In the genomic region with DNA sequence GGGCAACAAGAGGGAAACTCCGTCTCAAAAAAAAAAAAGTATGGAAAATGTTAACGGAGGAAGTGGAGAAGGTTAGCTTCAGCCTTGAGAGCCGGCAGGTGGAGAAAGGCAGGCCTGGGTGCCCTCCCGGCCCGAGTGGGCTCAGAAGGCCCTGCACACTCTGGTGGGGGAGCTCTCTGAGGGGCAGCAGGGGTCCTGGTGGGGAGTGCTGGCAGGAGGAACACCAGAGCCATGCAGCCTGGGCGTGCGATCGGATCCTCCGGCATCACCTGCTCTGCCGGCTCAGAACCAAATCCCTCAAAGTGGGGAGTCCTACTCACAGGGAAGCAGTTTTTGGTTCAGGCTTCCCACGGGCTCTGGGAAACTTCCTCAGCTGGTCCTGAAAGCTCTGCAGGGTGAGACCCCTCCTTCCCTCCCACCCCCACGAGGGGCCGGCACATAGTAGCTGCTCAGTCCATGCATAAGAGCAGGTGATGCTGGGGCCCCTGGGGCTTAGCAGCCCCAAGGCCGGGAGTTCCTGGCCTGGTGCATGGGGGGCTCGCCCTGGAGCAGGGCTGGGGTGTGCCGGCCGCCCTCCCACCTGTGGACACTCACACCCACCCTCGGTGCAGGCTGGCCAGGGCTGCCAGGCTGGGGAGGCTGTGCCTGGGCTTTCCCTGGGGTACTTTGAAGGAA, we compare ENCODE assay signal across 1 cellular context.
A peak's percentile ranks its signal among the peaks of the same experiment; 100 is the strongest.
TF ChIP-seq lines count a peak whose summit lies in the region.

No MANE protein-coding gene starts in this region.

TF ChIP-seq in HepG2, 621 proteins besides CTCF, POLR2A, EP300 and RAD21 (continued from another document):
- TF ChIP-seq, protein P1, sequence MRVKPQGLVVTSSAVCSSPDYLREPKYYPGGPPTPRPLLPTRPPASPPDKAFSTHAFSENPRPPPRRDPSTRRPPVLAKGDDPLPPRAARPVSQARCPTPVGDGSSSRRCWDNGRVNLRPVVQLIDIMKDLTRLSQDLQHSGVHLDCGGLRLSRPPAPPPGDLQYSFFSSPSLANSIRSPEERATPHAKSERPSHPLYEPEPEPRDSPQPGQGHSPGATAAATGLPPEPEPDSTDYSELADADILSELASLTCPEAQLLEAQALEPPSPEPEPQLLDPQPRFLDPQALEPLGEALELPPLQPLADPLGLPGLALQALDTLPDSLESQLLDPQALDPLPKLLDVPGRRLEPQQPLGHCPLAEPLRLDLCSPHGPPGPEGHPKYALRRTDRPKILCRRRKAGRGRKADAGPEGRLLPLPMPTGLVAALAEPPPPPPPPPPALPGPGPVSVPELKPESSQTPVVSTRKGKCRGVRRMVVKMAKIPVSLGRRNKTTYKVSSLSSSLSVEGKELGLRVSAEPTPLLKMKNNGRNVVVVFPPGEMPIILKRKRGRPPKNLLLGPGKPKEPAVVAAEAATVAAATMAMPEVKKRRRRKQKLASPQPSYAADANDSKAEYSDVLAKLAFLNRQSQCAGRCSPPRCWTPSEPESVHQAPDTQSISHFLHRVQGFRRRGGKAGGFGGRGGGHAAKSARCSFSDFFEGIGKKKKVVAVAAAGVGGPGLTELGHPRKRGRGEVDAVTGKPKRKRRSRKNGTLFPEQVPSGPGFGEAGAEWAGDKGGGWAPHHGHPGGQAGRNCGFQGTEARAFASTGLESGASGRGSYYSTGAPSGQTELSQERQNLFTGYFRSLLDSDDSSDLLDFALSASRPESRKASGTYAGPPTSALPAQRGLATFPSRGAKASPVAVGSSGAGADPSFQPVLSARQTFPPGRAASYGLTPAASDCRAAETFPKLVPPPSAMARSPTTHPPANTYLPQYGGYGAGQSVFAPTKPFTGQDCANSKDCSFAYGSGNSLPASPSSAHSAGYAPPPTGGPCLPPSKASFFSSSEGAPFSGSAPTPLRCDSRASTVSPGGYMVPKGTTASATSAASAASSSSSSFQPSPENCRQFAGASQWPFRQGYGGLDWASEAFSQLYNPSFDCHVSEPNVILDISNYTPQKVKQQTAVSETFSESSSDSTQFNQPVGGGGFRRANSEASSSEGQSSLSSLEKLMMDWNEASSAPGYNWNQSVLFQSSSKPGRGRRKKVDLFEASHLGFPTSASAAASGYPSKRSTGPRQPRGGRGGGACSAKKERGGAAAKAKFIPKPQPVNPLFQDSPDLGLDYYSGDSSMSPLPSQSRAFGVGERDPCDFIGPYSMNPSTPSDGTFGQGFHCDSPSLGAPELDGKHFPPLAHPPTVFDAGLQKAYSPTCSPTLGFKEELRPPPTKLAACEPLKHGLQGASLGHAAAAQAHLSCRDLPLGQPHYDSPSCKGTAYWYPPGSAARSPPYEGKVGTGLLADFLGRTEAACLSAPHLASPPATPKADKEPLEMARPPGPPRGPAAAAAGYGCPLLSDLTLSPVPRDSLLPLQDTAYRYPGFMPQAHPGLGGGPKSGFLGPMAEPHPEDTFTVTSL (CRISPR knock-in tag; IDR thresholded peaks at IDR 0.05; ENCODE audit: borderline replicate concordance), result no peak
- TF ChIP-seq, protein P2, sequence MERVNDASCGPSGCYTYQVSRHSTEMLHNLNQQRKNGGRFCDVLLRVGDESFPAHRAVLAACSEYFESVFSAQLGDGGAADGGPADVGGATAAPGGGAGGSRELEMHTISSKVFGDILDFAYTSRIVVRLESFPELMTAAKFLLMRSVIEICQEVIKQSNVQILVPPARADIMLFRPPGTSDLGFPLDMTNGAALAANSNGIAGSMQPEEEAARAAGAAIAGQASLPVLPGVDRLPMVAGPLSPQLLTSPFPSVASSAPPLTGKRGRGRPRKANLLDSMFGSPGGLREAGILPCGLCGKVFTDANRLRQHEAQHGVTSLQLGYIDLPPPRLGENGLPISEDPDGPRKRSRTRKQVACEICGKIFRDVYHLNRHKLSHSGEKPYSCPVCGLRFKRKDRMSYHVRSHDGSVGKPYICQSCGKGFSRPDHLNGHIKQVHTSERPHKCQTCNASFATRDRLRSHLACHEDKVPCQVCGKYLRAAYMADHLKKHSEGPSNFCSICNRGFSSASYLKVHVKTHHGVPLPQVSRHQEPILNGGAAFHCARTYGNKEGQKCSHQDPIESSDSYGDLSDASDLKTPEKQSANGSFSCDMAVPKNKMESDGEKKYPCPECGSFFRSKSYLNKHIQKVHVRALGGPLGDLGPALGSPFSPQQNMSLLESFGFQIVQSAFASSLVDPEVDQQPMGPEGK (CRISPR knock-in tag; IDR thresholded peaks at IDR 0.05), result peak; percentile 33; the same call in 1 of the 2 replicates
- TF ChIP-seq ZBTB7B (CRISPR knock-in tag; IDR thresholded peaks at IDR 0.05) (no peak), ZNF891 (CRISPR knock-in tag; IDR thresholded peaks at IDR 0.05) (no peak; the same call in 1 of the 2 replicates), TEAD2 (CRISPR knock-in tag; IDR thresholded peaks at IDR 0.05) (no peak), TAF15 (IDR thresholded peaks at IDR 0.05; ENCODE audit: low read depth, low read length, poor library complexity, severe bottlenecking) (no peak), ONECUT2 (CRISPR knock-in tag; IDR thresholded peaks at IDR 0.05) (no peak), IKZF1 (IDR thresholded peaks at IDR 0.05) (no peak), ERF (CRISPR knock-in tag; IDR thresholded peaks at IDR 0.05) (no peak), ZFY (CRISPR knock-in tag; IDR thresholded peaks at IDR 0.05) (peak; percentile 28), SMAD1 (CRISPR knock-in tag; IDR thresholded peaks at IDR 0.05; ENCODE audit: borderline replicate concordance, low read depth) (no peak), EHMT2 (IDR thresholded peaks at IDR 0.05; ENCODE audit: borderline replicate concordance, low read depth, low read length) (no peak), RFXAP (CRISPR knock-in tag; IDR thresholded peaks at IDR 0.05; ENCODE audit: borderline replicate concordance) (no peak), ZNF292 (CRISPR knock-in tag; IDR thresholded peaks at IDR 0.05; ENCODE audit: borderline replicate concordance, low read depth) (0 out of 2 replicates have a peak, but pooled peaks have one; percentile 51), MED1 (CRISPR knock-in tag; IDR thresholded peaks at IDR 0.05) (no peak), TSC22D2 (CRISPR knock-in tag; IDR thresholded peaks at IDR 0.05; ENCODE audit: borderline replicate concordance) (no peak), SP1 (IDR thresholded peaks at IDR 0.05) (no peak), SP1 (CRISPR knock-in tag; IDR thresholded peaks at IDR 0.05) (no peak), ZNF615 (CRISPR knock-in tag; IDR thresholded peaks at IDR 0.05; ENCODE audit: borderline replicate concordance) (no peak), SOX6 (IDR thresholded peaks at IDR 0.05) (no peak), SOX6 (CRISPR knock-in tag; IDR thresholded peaks at IDR 0.05) (no peak), SNAI1 (CRISPR knock-in tag; IDR thresholded peaks at IDR 0.05; ENCODE audit: borderline replicate concordance) (0 out of 2 replicates have a peak, but pooled peaks have one; percentile 6)
- TF ChIP-seq, protein P3, sequence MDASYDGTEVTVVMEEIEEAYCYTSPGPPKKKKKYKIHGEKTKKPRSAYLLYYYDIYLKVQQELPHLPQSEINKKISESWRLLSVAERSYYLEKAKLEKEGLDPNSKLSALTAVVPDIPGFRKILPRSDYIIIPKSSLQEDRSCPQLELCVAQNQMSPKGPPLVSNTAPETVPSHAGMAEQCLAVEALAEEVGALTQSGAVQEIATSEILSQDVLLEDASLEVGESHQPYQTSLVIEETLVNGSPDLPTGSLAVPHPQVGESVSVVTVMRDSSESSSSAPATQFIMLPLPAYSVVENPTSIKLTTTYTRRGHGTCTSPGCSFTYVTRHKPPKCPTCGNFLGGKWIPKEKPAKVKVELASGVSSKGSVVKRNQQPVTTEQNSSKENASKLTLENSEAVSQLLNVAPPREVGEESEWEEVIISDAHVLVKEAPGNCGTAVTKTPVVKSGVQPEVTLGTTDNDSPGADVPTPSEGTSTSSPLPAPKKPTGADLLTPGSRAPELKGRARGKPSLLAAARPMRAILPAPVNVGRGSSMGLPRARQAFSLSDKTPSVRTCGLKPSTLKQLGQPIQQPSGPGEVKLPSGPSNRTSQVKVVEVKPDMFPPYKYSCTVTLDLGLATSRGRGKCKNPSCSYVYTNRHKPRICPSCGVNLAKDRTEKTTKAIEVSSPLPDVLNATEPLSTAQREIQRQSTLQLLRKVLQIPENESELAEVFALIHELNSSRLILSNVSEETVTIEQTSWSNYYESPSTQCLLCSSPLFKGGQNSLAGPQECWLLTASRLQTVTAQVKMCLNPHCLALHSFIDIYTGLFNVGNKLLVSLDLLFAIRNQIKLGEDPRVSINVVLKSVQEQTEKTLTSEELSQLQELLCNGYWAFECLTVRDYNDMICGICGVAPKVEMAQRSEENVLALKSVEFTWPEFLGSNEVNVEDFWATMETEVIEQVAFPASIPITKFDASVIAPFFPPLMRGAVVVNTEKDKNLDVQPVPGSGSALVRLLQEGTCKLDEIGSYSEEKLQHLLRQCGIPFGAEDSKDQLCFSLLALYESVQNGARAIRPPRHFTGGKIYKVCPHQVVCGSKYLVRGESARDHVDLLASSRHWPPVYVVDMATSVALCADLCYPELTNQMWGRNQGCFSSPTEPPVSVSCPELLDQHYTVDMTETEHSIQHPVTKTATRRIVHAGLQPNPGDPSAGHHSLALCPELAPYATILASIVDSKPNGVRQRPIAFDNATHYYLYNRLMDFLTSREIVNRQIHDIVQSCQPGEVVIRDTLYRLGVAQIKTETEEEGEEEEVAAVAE (CRISPR knock-in tag; IDR thresholded peaks at IDR 0.05; ENCODE audit: borderline replicate concordance), result no peak
- TF ChIP-seq, protein P4, sequence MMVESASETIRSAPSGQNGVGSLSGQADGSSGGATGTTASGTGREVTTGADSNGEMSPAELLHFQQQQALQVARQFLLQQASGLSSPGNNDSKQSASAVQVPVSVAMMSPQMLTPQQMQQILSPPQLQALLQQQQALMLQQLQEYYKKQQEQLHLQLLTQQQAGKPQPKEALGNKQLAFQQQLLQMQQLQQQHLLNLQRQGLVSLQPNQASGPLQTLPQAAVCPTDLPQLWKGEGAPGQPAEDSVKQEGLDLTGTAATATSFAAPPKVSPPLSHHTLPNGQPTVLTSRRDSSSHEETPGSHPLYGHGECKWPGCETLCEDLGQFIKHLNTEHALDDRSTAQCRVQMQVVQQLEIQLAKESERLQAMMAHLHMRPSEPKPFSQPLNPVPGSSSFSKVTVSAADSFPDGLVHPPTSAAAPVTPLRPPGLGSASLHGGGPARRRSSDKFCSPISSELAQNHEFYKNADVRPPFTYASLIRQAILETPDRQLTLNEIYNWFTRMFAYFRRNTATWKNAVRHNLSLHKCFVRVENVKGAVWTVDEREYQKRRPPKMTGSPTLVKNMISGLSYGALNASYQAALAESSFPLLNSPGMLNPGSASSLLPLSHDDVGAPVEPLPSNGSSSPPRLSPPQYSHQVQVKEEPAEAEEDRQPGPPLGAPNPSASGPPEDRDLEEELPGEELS (CRISPR knock-in tag; IDR thresholded peaks at IDR 0.05), result no peak
- TF ChIP-seq, protein P5, sequence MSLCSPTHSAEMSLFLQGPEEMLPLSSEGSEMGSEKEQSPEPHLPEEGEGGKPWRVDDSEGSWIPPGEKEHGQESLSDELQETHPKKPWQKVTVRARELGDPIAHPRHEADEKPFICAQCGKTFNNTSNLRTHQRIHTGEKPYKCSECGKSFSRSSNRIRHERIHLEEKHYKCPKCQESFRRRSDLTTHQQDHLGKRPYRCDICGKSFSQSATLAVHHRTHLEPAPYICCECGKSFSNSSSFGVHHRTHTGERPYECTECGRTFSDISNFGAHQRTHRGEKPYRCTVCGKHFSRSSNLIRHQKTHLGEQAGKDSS (CRISPR knock-in tag; IDR thresholded peaks at IDR 0.05; ENCODE audit: borderline replicate concordance, low read depth), result no peak
